Comparison of ENCODE assay signal across 28 cellular contexts in the genomic region with DNA sequence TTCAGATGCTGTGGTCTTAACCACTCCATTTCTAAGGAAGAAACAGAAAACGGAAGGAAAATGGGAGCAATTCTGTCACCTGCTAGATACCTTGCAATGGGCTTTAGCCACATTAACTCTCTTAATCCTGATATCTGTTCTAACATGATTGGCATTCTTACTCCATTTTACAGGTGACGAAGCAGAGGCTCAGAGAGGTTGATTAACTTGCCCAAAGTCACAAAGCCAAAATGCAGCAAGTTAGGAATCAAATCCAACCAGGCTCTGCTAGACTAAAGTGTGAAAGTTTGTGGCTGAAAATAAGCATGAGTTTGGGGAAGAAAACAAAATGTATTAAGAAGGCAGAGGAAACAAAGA.
"Had no signal": no experiment of that assay in that cellular context is flagged by ENCODE, and none has a peak within 500 bp of the region (broad histone marks: within the 10 kb centered on the region; RNA-seq: fewer than 3 reads in every experiment).

No MANE protein-coding gene starts in this region.

- H3K9ac ChIP-seq: neural progenitor cell, parathyroid adenoma had no signal

- H3K4me2 ChIP-seq: neural progenitor cell had no signal

- ATAC-seq: psoas muscle, T-helper 17 cell had no signal

- H3K79me2 ChIP-seq: parathyroid adenoma had no signal

- FAIRE-seq: bronchial epithelial cell, frontal cortex had no signal

- H3K4me3 Mint-ChIP-seq: activated CD4-positive, alpha-beta memory T cell treated with anti-CD3 and anti-CD28 coated beads for 36 hours; activated CD4-positive, alpha-beta T cell treated with anti-CD3 and anti-CD28 coated beads, Interleukin-2, amount 10 ng/mL, durations not matched to agents 24 days and 14 days; activated naive CD4-positive, alpha-beta T cell treated with anti-CD3 and anti-CD28 coated beads, Interleukin-2, amount 10 ng/mL, durations not matched to agents 7 days and 5 days; activated naive CD8-positive, alpha-beta T cell treated with anti-CD3 and anti-CD28 coated beads, Interleukin-2, amount 10 ng/mL, durations not matched to agents 7 days and 5 days; activated T-helper 1 cell treated with anti-CD3 and anti-CD28 coated beads, Interleukin-12 subunit alpha, Interleukin-12 subunit beta, Interleukin-2, Interleukin-4 antibody, amounts not matched to agents 30 ng/mL and 10 ng/mL and 1 ng/mL, durations not matched to agents 14 hours and 24 hours and 36 hours; central memory CD8-positive, alpha-beta T cell; mesothelial cell of epicardium; neural progenitor cell; T-helper 17 cell had no signal

- H3K9me3 Mint-ChIP-seq: activated CD4-positive, alpha-beta memory T cell treated with anti-CD3 and anti-CD28 coated beads for 36 hours; activated CD4-positive, alpha-beta T cell treated with anti-CD3 and anti-CD28 coated beads, Interleukin-2, amount 10 ng/mL, durations not matched to agents 24 days and 14 days; activated naive CD4-positive, alpha-beta T cell treated with anti-CD3 and anti-CD28 coated beads, Interleukin-2, amount 10 ng/mL, durations not matched to agents 7 days and 5 days; activated naive CD8-positive, alpha-beta T cell treated with anti-CD3 and anti-CD28 coated beads, Interleukin-2, amount 10 ng/mL, durations not matched to agents 7 days and 5 days; activated T-helper 1 cell treated with anti-CD3 and anti-CD28 coated beads, Interleukin-12 subunit alpha, Interleukin-12 subunit beta, Interleukin-2, Interleukin-4 antibody, amounts not matched to agents 30 ng/mL and 10 ng/mL and 1 ng/mL, durations not matched to agents 14 hours and 24 hours and 36 hours; central memory CD8-positive, alpha-beta T cell; mesothelial cell of epicardium; neural progenitor cell had no signal

- H3K27me3 ChIP-seq: neural progenitor cell, transverse colon, vagina had no signal

- DNase-seq: activated CD4-positive, alpha-beta memory T cell treated with anti-CD3 and anti-CD28 coated beads for 36 hours; activated CD4-positive, alpha-beta T cell treated with anti-CD3 and anti-CD28 coated beads, Interleukin-2, amount 10 ng/mL, durations not matched to agents 24 days and 14 days; activated CD4-positive, CD25-positive, alpha-beta regulatory T cell treated with anti-CD3 and anti-CD28 coated beads, Interleukin-2, amount 50 U/mL, for 72 hours; activated CD8-positive, alpha-beta memory T cell treated with anti-CD3 and anti-CD28 coated beads, Interleukin-2, amount 50 U/mL, for 4 hours; activated gamma-delta T cell; activated naive CD4-positive, alpha-beta T cell treated with anti-CD3 and anti-CD28 coated beads, Interleukin-2, amount 10 ng/mL, durations not matched to agents 7 days and 5 days; activated naive CD8-positive, alpha-beta T cell treated with anti-CD3 and anti-CD28 coated beads, Interleukin-2, amount 10 ng/mL, durations not matched to agents 7 days and 5 days; activated T-cell treated with anti-CD3 and anti-CD28 coated beads, Interleukin-2, amount 50 U/mL, for 1 hour; effector CD8-positive, alpha-beta T cell; islet precursor cell; left cardiac atrium; mammary epithelial cell; naive B cell; psoas muscle; stimulated activated naive CD4-positive, alpha-beta T cell treated with Interleukin-2 at 50 U/mL for 16 hours; T-helper 17 cell; T1000; transverse colon; WERI-Rb-1 had no signal

- H3K36me3 Mint-ChIP-seq: activated CD4-positive, alpha-beta memory T cell treated with anti-CD3 and anti-CD28 coated beads for 36 hours; activated naive CD4-positive, alpha-beta T cell treated with anti-CD3 and anti-CD28 coated beads, Interleukin-2, amount 10 ng/mL, durations not matched to agents 7 days and 5 days; mesothelial cell of epicardium had no signal

- H3K27ac Mint-ChIP-seq: activated CD4-positive, alpha-beta memory T cell treated with anti-CD3 and anti-CD28 coated beads for 36 hours; activated CD4-positive, alpha-beta T cell treated with anti-CD3 and anti-CD28 coated beads, Interleukin-2, amount 10 ng/mL, durations not matched to agents 24 days and 14 days; activated naive CD4-positive, alpha-beta T cell treated with anti-CD3 and anti-CD28 coated beads, Interleukin-2, amount 10 ng/mL, durations not matched to agents 7 days and 5 days; activated naive CD8-positive, alpha-beta T cell treated with anti-CD3 and anti-CD28 coated beads, Interleukin-2, amount 10 ng/mL, durations not matched to agents 7 days and 5 days; activated T-helper 1 cell treated with anti-CD3 and anti-CD28 coated beads, Interleukin-12 subunit alpha, Interleukin-12 subunit beta, Interleukin-2, Interleukin-4 antibody, amounts not matched to agents 30 ng/mL and 10 ng/mL and 1 ng/mL, durations not matched to agents 14 hours and 24 hours and 36 hours; T-helper 17 cell had no signal

- H3K4me1 ChIP-seq: transverse colon had no signal

- H3K4me3 ChIP-seq: neural progenitor cell, psoas muscle, transverse colon had no signal

- H3K36me3 ChIP-seq: neural progenitor cell, transverse colon, vagina, WERI-Rb-1 had no signal

- H3K9me3 ChIP-seq: psoas muscle, transverse colon, vagina had no signal

- H3K27ac ChIP-seq: epithelial cell of prostate, neural progenitor cell, parathyroid adenoma, psoas muscle, transverse colon, WERI-Rb-1 had no signal

- H2AFZ ChIP-seq: neural progenitor cell, parathyroid adenoma had no signal

- H3K4me1 Mint-ChIP-seq: central memory CD8-positive, alpha-beta T cell; T-helper 17 cell had no signal
